Comparison of ENCODE assay signal across 8 cellular contexts in the genomic region with DNA sequence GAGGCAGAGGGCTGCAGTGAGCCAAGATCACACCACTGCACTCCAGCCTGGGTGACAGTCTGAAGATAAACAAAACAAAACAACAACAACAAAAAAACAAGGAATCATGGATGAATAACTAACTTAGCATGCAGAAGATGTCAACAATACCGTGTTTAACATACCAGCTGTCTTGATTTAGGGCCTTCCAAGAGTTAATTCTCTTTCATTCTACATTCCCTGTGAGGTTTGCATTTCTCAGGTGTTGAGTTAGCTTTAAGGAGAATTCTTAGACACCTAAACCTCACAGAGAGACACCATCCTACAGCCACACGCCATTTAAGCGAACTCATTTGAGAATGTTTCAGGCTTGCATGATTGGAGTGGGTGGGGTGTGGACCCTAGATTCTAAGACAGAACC.
"Had no signal": no experiment of that assay in that cellular context is flagged by ENCODE, and none has a peak within 500 bp of the region (broad histone marks: within the 10 kb centered on the region; RNA-seq: fewer than 3 reads in every experiment).

No MANE protein-coding gene starts in this region.

- H2AFZ ChIP-seq: GM23248 had no signal

- DNase-seq: GM23248, GOT3, H7, H9, HCEC 1CT, HFFc6 had no signal

- H3K27ac ChIP-seq: GM23248 had no signal

- H3K4me3 ChIP-seq: GM23248, HAP-1 had no signal

- ATAC-seq: HCT116 had no signal

- H3K4me3 Mint-ChIP-seq: H9, HFFc6 had no signal

- H3K9ac ChIP-seq: GM23248 had no signal

- H3K9me3 Mint-ChIP-seq: H9, HFFc6 had no signal

- H3K27ac Mint-ChIP-seq: HFFc6 had no signal

- H3K9me3 ChIP-seq: HAP-1 had no signal

- H3K4me1 ChIP-seq: HAP-1 had no signal

- H3K36me3 ChIP-seq: HAP-1 had no signal
